ENCODE assay signal across 1 cellular context in genomic region chr10:32056136-32057040, GRCh38.
A peak's percentile ranks its signal among the peaks of the same experiment; 100 is the strongest.
TF ChIP-seq lines count a peak whose summit lies in the region.

TSS of gene KIF5B (minus strand) at chr10:32056425. CDS start at chr10:32055973, 452 bp downstream.

TF ChIP-seq in HEK293, 187 proteins besides CTCF, POLR2A, EP300 and RAD21 (continued from another document and continues in another):
- TF ChIP-seq ZBTB49 (tag by site-specific recombination; IDR thresholded peaks at IDR 0.05; ENCODE audit: low read depth) (no peak), ZBTB20 (tag by site-specific recombination; IDR thresholded peaks at IDR 0.05) (peak; percentile 57; the same call in 1 of the 2 replicates), ZNF274 (IDR thresholded peaks at IDR 0.05; ENCODE audit: low read length) (no peak), ZNF274 (tag by site-specific recombination; IDR thresholded peaks at IDR 0.05; ENCODE audit: borderline replicate concordance) (no peak), ZNF76 (tag by site-specific recombination; IDR thresholded peaks at IDR 0.05; ENCODE audit: borderline replicate concordance, low read depth) (peak; percentile 53), OSR2 (tag by site-specific recombination; IDR thresholded peaks at IDR 0.05) (peak; percentile 77), ZNF610 (tag by site-specific recombination; IDR thresholded peaks at IDR 0.05; ENCODE audit: borderline replicate concordance) (0 out of 2 replicates have a peak, but pooled peaks have one; percentile 3), ZNF549 (tag by site-specific recombination; IDR thresholded peaks at IDR 0.05) (peak; percentile 94), ZNF157 (tag by site-specific recombination; IDR thresholded peaks at IDR 0.05) (no peak), SALL2 (tag by site-specific recombination; IDR thresholded peaks at IDR 0.05; ENCODE audit: borderline replicate concordance) (no peak), HOXD13 (CRISPR knock-in tag; IDR thresholded peaks at IDR 0.05; ENCODE audit: borderline replicate concordance) (no peak), ZNF600 (tag by site-specific recombination; IDR thresholded peaks at IDR 0.05) (no peak), ZNF692 (tag by site-specific recombination; IDR thresholded peaks at IDR 0.05) (0 out of 2 replicates have a peak, but pooled peaks have one; percentile 49), ZNF768 (tag by site-specific recombination; IDR thresholded peaks at IDR 0.05) (0 out of 2 replicates have a peak, but pooled peaks have one; percentile 19), GLI4 (tag by site-specific recombination; IDR thresholded peaks at IDR 0.05) (0 out of 2 replicates have a peak, but pooled peaks have one; percentile 57), YY2 (tag by site-specific recombination; IDR thresholded peaks at IDR 0.05) (peak; percentile 92), ZNF23 (tag by site-specific recombination; IDR thresholded peaks at IDR 0.05; ENCODE audit: borderline replicate concordance) (no peak), ZNF19 (tag by site-specific recombination; IDR thresholded peaks at IDR 0.05; ENCODE audit: low read depth) (no peak), ZEB2 (tag by site-specific recombination; IDR thresholded peaks at IDR 0.05) (peak; percentile 69; the same call in 1 of the 2 replicates), ZBTB21 (tag by site-specific recombination; IDR thresholded peaks at IDR 0.05) (no peak), ZNF174 (tag by site-specific recombination; IDR thresholded peaks at IDR 0.05) (no peak), ZNF24 (tag by site-specific recombination; IDR thresholded peaks at IDR 0.05) (0 out of 2 replicates have a peak, but pooled peaks have one; percentile 19), ZNF133 (tag by site-specific recombination; IDR thresholded peaks at IDR 0.05) (0 out of 2 replicates have a peak, but pooled peaks have one; percentile 19), ZSCAN5A (tag by site-specific recombination; IDR thresholded peaks at IDR 0.05) (peak; percentile 56; the same call in 1 of the 2 replicates), SP3 (tag by site-specific recombination; IDR thresholded peaks at IDR 0.05) (0 out of 2 replicates have a peak, but pooled peaks have one; percentile 4), PATZ1 (tag by site-specific recombination; IDR thresholded peaks at IDR 0.05) (peak; percentile 57; the same call in 1 of the 2 replicates), SCRT2 (tag by site-specific recombination; IDR thresholded peaks at IDR 0.05) (no peak), ZNF184 (tag by site-specific recombination; IDR thresholded peaks at IDR 0.05) (0 out of 2 replicates have a peak, but pooled peaks have one; percentile 11), WT1 (tag by site-specific recombination; IDR thresholded peaks at IDR 0.05) (no peak; the same call in 1 of the 2 replicates), ZNF580 (tag by site-specific recombination; IDR thresholded peaks at IDR 0.05) (no peak), ZNF660 (tag by site-specific recombination; IDR thresholded peaks at IDR 0.05) (peak; percentile 70), PBX3 (CRISPR knock-in tag; IDR thresholded peaks at IDR 0.05) (no peak), KLF8 (tag by site-specific recombination; IDR thresholded peaks at IDR 0.05) (peak; percentile 52; the same call in 1 of the 2 replicates), ZBTB48 (tag by site-specific recombination; IDR thresholded peaks at IDR 0.05) (no peak), REPIN1 (tag by site-specific recombination; IDR thresholded peaks at IDR 0.05; ENCODE audit: low read depth) (no peak), ZNF121 (tag by site-specific recombination; IDR thresholded peaks at IDR 0.05) (peak; percentile 88), KLF17 (tag by site-specific recombination; IDR thresholded peaks at IDR 0.05) (peak; percentile 60; the same call in 1 of the 2 replicates), ZNF366 (tag by site-specific recombination; conservative IDR thresholded peaks at IDR 0.05) (no peak), ZNF791 (tag by site-specific recombination; IDR thresholded peaks at IDR 0.05) (no peak), ZFP37 (tag by site-specific recombination; IDR thresholded peaks at IDR 0.05) (peak; percentile 85), ZNF26 (tag by site-specific recombination; IDR thresholded peaks at IDR 0.05) (no peak), ZNF169 (tag by site-specific recombination; IDR thresholded peaks at IDR 0.05) (no peak), BCL11B (tag by site-specific recombination; IDR thresholded peaks at IDR 0.05; ENCODE audit: low read depth) (peak; percentile 44; the same call in 1 of the 2 replicates), ZBTB11 (tag by site-specific recombination; conservative IDR thresholded peaks at IDR 0.05; ENCODE audit: low read depth) (peak; percentile 49; the same call in 1 of the 2 replicates), MZF1 (tag by site-specific recombination; IDR thresholded peaks at IDR 0.05; ENCODE audit: borderline replicate concordance) (no peak), ZNF391 (tag by site-specific recombination; IDR thresholded peaks at IDR 0.05; ENCODE audit: borderline replicate concordance, low read depth) (peak; percentile 78; the same call in 1 of the 2 replicates), KLF1 (tag by site-specific recombination; IDR thresholded peaks at IDR 0.05) (no peak), FEZF1 (tag by site-specific recombination; IDR thresholded peaks at IDR 0.05) (0 out of 2 replicates have a peak, but pooled peaks have one; percentile 9), ZNF677 (tag by site-specific recombination; IDR thresholded peaks at IDR 0.05) (no peak), ZSCAN4 (tag by site-specific recombination; IDR thresholded peaks at IDR 0.05) (0 out of 2 replicates have a peak, but pooled peaks have one; percentile 18), OVOL3 (tag by site-specific recombination; IDR thresholded peaks at IDR 0.05) (peak; percentile 52; the same call in 1 of the 2 replicates)
